21 cellular contexts compared by ENCODE assay signal in the genomic region with DNA sequence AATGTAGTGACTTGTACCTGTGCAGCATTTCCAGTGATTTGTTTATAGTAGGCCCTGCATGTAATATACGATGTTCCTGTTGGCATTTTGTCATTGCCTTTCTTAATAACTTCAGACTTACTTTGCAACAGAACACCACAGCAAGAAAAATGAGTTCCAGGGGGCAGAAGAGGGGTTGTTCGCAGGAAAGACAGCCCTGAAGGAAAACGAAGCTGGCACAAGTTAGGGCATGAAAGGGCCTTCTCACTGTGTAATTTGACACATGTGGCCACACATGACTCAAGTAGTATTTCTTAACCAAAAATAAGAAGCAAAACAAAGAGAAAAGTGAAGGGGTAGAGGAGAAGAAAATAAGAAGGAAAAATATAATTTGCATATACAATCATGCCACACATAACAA.
"Had no signal": no experiment of that assay in that cellular context is flagged by ENCODE, and none has a peak within 500 bp of the region (broad histone marks: within the 10 kb centered on the region; RNA-seq: fewer than 3 reads in every experiment).

No MANE protein-coding gene starts in this region.

- H3K4me3 Mint-ChIP-seq: natural killer cell; neural crest cell; stimulated activated naive B cell treated with anti-CD40 and anti-IgM and Interleukin-4, amounts not matched to agents 10 μg/mL and 1 μg/mL and 100 μg/mL, for 72 hours; stimulated activated naive CD8-positive, alpha-beta T cell treated with anti-CD3 and anti-CD28 coated beads, Interleukin-15, amount 100 ng/mL, for 72 hours had no signal

- H3K36me3 ChIP-seq: esophagus muscularis mucosa, gastroesophageal sphincter, sigmoid colon, tibial nerve had no signal

- H3K27ac ChIP-seq: dorsolateral prefrontal cortex, esophagus muscularis mucosa, gastroesophageal sphincter, sigmoid colon, skin epidermis, testis, tibial nerve had no signal

- H3K27ac Mint-ChIP-seq: natural killer cell; stimulated activated naive B cell treated with anti-CD40 and anti-IgM and Interleukin-4, amounts not matched to agents 10 μg/mL and 1 μg/mL and 100 μg/mL, for 72 hours; stimulated activated naive CD8-positive, alpha-beta T cell treated with anti-CD3 and anti-CD28 coated beads, Interleukin-15, amount 100 ng/mL, for 72 hours had no signal

- H3K36me3 Mint-ChIP-seq: natural killer cell; stimulated activated naive B cell treated with anti-CD40 and anti-IgM and Interleukin-4, amounts not matched to agents 10 μg/mL and 1 μg/mL and 100 μg/mL, for 72 hours had no signal

- ATAC-seq: gastroesophageal sphincter; left ventricle myocardium superior; natural killer cell; stimulated activated naive B cell treated with anti-CD40 and anti-IgM and Interleukin-4, amounts not matched to agents 10 μg/mL and 1 μg/mL and 100 μg/mL, for 72 hours; stimulated activated naive CD8-positive, alpha-beta T cell treated with anti-CD3 and anti-CD28 coated beads, Interleukin-15, amount 100 ng/mL, for 72 hours had no signal

- H3K4me3 ChIP-seq: dorsolateral prefrontal cortex, esophagus muscularis mucosa, gastroesophageal sphincter, lung, sigmoid colon, skin epidermis, testis, tibial nerve had no signal

- H3K4me1 Mint-ChIP-seq: natural killer cell; neural crest cell; stimulated activated naive B cell treated with anti-CD40 and anti-IgM and Interleukin-4, amounts not matched to agents 10 μg/mL and 1 μg/mL and 100 μg/mL, for 72 hours; stimulated activated naive CD8-positive, alpha-beta T cell treated with anti-CD3 and anti-CD28 coated beads, Interleukin-15, amount 100 ng/mL, for 72 hours had no signal

- H3K27me3 Mint-ChIP-seq: stimulated activated naive B cell treated with anti-CD40 and anti-IgM and Interleukin-4, amounts not matched to agents 10 μg/mL and 1 μg/mL and 100 μg/mL, for 72 hours; stimulated activated naive CD8-positive, alpha-beta T cell treated with anti-CD3 and anti-CD28 coated beads, Interleukin-15, amount 100 ng/mL, for 72 hours had no signal

- H3K27me3 ChIP-seq: dorsolateral prefrontal cortex, esophagus muscularis mucosa, gastroesophageal sphincter, sigmoid colon, testis, tibial nerve had no signal

- DNase-seq: cortex of kidney; dorsolateral prefrontal cortex; effector CD8-positive, alpha-beta T cell; glutamatergic neuron; islet precursor cell; left ventricle myocardium superior; mesendoderm; natural killer cell; posterior cingulate gyrus; sigmoid colon; stimulated activated CD4-positive, alpha-beta T cell treated with anti-CD3 and anti-CD28 coated beads, Interleukin-2, amount 100 ng/mL, for 24 hours; stimulated activated CD4-positive, alpha-beta T cell treated with anti-CD3 and anti-CD28 coated beads, Interleukin-4, amount 100 ng/mL, for 4 hours; stimulated activated naive B cell treated with anti-CD40 and anti-IgM and Interleukin-4, amounts not matched to agents 10 μg/mL and 1 μg/mL and 100 μg/mL, for 72 hours; stimulated activated naive CD8-positive, alpha-beta T cell treated with anti-CD3 and anti-CD28 coated beads, Interleukin-15, amount 100 ng/mL, for 72 hours; testis had no signal

- H3K4me1 ChIP-seq: esophagus muscularis mucosa, gastroesophageal sphincter, sigmoid colon, testis had no signal

- H3K9me3 Mint-ChIP-seq: stimulated activated naive B cell treated with anti-CD40 and anti-IgM and Interleukin-4, amounts not matched to agents 10 μg/mL and 1 μg/mL and 100 μg/mL, for 72 hours; stimulated activated naive CD8-positive, alpha-beta T cell treated with anti-CD3 and anti-CD28 coated beads, Interleukin-15, amount 100 ng/mL, for 72 hours had no signal
